13 cellular contexts compared by ENCODE assay signal in the genomic region with DNA sequence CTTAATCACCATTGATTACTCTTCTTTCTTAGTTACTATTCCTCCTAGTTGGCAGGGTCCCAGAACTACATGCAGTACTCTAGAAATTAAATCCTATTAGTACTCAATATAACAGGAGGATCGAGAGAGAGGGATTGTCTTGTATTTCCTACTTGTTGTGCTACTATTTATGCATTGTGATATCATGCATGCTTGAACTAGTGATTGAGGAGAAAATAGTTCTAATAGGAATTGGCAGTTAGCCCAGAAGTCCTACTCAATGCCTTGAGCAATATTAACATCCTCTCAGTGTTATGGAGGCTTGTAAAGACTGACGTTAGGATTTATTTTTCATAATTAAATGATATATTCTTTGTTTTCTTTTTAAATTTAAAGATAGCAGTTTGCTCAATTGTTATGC.
DNase-seq lines count a peak whose midpoint lies in the region; ATAC-seq and TF ChIP-seq lines count a peak whose summit lies in the region.
"Had no signal": no experiment of that assay in that cellular context is flagged by ENCODE, and none has a peak within 500 bp of the region (broad histone marks: within the 10 kb centered on the region; RNA-seq: fewer than 3 reads in every experiment).

No MANE protein-coding gene starts in this region.

- no peak overlapping the region for H3K27ac Mint-ChIP-seq in neural progenitor cell

- no peaks in the 10 kb centered on the region for H3K36me3 Mint-ChIP-seq in neural progenitor cell

- no peaks in the 10 kb centered on the region for H3K79me2 ChIP-seq in neural progenitor cell (ENCODE audit: low read depth)

- H3K9me3 Mint-ChIP-seq in neural progenitor cell, result peaks cover 7% of the 10 kb centered on the region

- H3F3A ChIP-seq in neural progenitor cell (ENCODE audit: low read depth), result no peaks in the 10 kb centered on the region

- in situ Hi-C loops in transverse colon (cut with MboI; ENCODE audit: low pct_ligation_motif_present in 1 of 4, low pct_unique_long_range_greater_than_20kb in 1 of 4, low sequenced_read_pairs in 3 of 4), result no loop called here

- DNase-seq in EL (peak; percentile 0), NCI-H2029 (lab: John Stamatoyannopoulos, UW) (peak; percentile 40), adipocyte (ENCODE audit: low read depth) (peak; percentile 37), foreskin keratinocyte (peak; percentile 59 to 82), body of pancreas (no peak), neural progenitor cell (ENCODE audit: low spot score) (no peak), transverse colon (no peak)
- DNase-seq: activated naive CD4-positive, alpha-beta T cell treated with Interleukin-2 at 50 U/mL for 16 hours; head of caudate nucleus; left ventricle myocardium superior had no signal

- no peak overlapping the region for H2AFZ ChIP-seq in neural progenitor cell (replicated peaks)

- intact Hi-C loops in body of pancreas (cut with DNase I), result no loop called here
- intact Hi-C loops in transverse colon (cut with DNase I; ENCODE audit: low total_unique reads), result no loop called here

- H3K4me3 Mint-ChIP-seq in neural progenitor cell, result no peak overlapping the region

- no peak overlapping the region for H3K9ac ChIP-seq in adipocyte (ENCODE audit: low read length)
- no peak overlapping the region for H3K9ac ChIP-seq in neural progenitor cell
- H3K9ac ChIP-seq: BLaER1 treated with 17β-estradiol and CSF1 and Interleukin-3, amounts not matched to agents 10 nM and 100 nM had no signal

- no peaks in the 10 kb centered on the region for H4K20me1 ChIP-seq in neural progenitor cell (ENCODE audit: low read depth)
- H4K20me1 ChIP-seq: BLaER1 treated with 17β-estradiol and CSF1 and Interleukin-3, amounts not matched to agents 10 nM and 100 nM had no signal

- TF ChIP-seq POLR2A in body of pancreas (IDR thresholded peaks at IDR 0.05) (no peak), transverse colon (IDR thresholded peaks at IDR 0.05) (no peak)

- ATAC-seq in foreskin keratinocyte (peak; percentile 85), body of pancreas (no peak), HG02840 (IDR thresholded peaks at IDR 0.05; ENCODE audit: low FRiP score, unreplicated experiment) (no peak)
- ATAC-seq: K562, left ventricle myocardium superior had no signal

- H3K4me3 ChIP-seq in adipocyte (ENCODE audit: low read length) (no peak overlapping the region), body of pancreas (no peak overlapping the region), neural progenitor cell (no peak overlapping the region), transverse colon (no peak overlapping the region)
- H3K4me3 ChIP-seq: BLaER1 treated with 17β-estradiol and CSF1 and Interleukin-3, amounts not matched to agents 10 nM and 100 nM; K562 had no signal

- H3K27me3 ChIP-seq in adipocyte (replicated peaks; ENCODE audit: control insufficient read depth, insufficient read depth, low read length), result no peaks in the 10 kb centered on the region
- H3K27me3 ChIP-seq in foreskin keratinocyte, result no peaks in the 10 kb centered on the region
- no peaks in the 10 kb centered on the region for H3K27me3 ChIP-seq in body of pancreas
- H3K27me3 ChIP-seq in neural progenitor cell, result no peaks in the 10 kb centered on the region
- no peaks in the 10 kb centered on the region for H3K27me3 ChIP-seq in transverse colon
- H3K27me3 ChIP-seq: BLaER1 treated with 17β-estradiol and CSF1 and Interleukin-3, amounts not matched to agents 10 nM and 100 nM had no signal

- peaks cover 1% of the 10 kb centered on the region for H3K9me3 ChIP-seq in adipocyte (ENCODE audit: control insufficient read depth, low read length)
- peaks cover 0 to 4% (median 0%) of the 10 kb centered on the region in 3 donors for H3K9me3 ChIP-seq in body of pancreas
- H3K9me3 ChIP-seq in neural progenitor cell (ENCODE audit: low read depth), result no peaks in the 10 kb centered on the region
- peaks cover 0 to 5% of the 10 kb centered on the region in 2 donors for H3K9me3 ChIP-seq in transverse colon

- TF ChIP-seq EP300 in transverse colon (IDR thresholded peaks at IDR 0.05; ENCODE audit: low read depth), result no peak

- H3K4me1 ChIP-seq in adipocyte (ENCODE audit: control insufficient read depth, insufficient read depth, low read length), result peaks cover 7% of the 10 kb centered on the region
- H3K4me1 ChIP-seq in foreskin keratinocyte, result peaks cover 5% of the 10 kb centered on the region
- H3K4me1 ChIP-seq in body of pancreas, result no peaks in the 10 kb centered on the region
- no peaks in the 10 kb centered on the region for H3K4me1 ChIP-seq in neural progenitor cell
- H3K4me1 ChIP-seq in transverse colon, result no peaks in the 10 kb centered on the region
- H3K4me1 ChIP-seq: BLaER1 treated with 17β-estradiol and CSF1 and Interleukin-3, amounts not matched to agents 10 nM and 100 nM had no signal

- no peak for TF ChIP-seq CTCF in foreskin keratinocyte (conservative IDR thresholded peaks at IDR 0.05)
- no peak for TF ChIP-seq CTCF in body of pancreas (IDR thresholded peaks at IDR 0.05)
- TF ChIP-seq CTCF in neural progenitor cell (IDR thresholded peaks at IDR 0.05), result no peak
- no peak for TF ChIP-seq CTCF in transverse colon (IDR thresholded peaks at IDR 0.05)

- no peak overlapping the region for H3K4me2 ChIP-seq in neural progenitor cell
- H3K4me2 ChIP-seq: BLaER1 treated with 17β-estradiol and CSF1 and Interleukin-3, amounts not matched to agents 10 nM and 100 nM had no signal

- no peaks in the 10 kb centered on the region for H3K27me3 Mint-ChIP-seq in neural progenitor cell (ENCODE audit: insufficient read depth, low read depth)

- H3K36me3 ChIP-seq in adipocyte (ENCODE audit: control insufficient read depth, insufficient read depth, low read length, severe bottlenecking) (no peaks in the 10 kb centered on the region), body of pancreas (replicated peaks in 1 of 2; ENCODE audit: insufficient read depth in 1 of 2, low read depth in 2 of 2) (no peaks in the 10 kb centered on the region), neural progenitor cell (no peaks in the 10 kb centered on the region), transverse colon (no peaks in the 10 kb centered on the region)
- H3K36me3 ChIP-seq: BLaER1 treated with 17β-estradiol and CSF1 and Interleukin-3, amounts not matched to agents 10 nM and 100 nM had no signal

- no peak overlapping the region for H3K27ac ChIP-seq in foreskin keratinocyte
- H3K27ac ChIP-seq in body of pancreas, result no peak overlapping the region
- H3K27ac ChIP-seq in neural progenitor cell, result no peak overlapping the region
- H3K27ac ChIP-seq in transverse colon, result no peak overlapping the region
- H3K27ac ChIP-seq: BLaER1 treated with 17β-estradiol and CSF1 and Interleukin-3, amounts not matched to agents 10 nM and 100 nM had no signal

- WGBS in body of pancreas, 2 donors, result 58 to 60% methylated on average over 2 of the region's 2 CpGs
- WGBS in transverse colon (ENCODE audit: low coverage in 1 of 2), 2 donors, result 59 to 64% methylated on average over 2 of the region's 2 CpGs

- H3K4me1 Mint-ChIP-seq in neural progenitor cell, result no peaks in the 10 kb centered on the region

Comparison
In these comparisons a context has a peak if more than half of its experiments do, and no peak if none do; other contexts are left out.
1. DNase-seq: peak in EL (single experiment), NCI-H2029 (single experiment), adipocyte (single experiment) and foreskin keratinocyte (2 of 2); none in body of pancreas (0 of 4), neural progenitor cell (single experiment) and transverse colon (single experiment).